In the genomic region with DNA sequence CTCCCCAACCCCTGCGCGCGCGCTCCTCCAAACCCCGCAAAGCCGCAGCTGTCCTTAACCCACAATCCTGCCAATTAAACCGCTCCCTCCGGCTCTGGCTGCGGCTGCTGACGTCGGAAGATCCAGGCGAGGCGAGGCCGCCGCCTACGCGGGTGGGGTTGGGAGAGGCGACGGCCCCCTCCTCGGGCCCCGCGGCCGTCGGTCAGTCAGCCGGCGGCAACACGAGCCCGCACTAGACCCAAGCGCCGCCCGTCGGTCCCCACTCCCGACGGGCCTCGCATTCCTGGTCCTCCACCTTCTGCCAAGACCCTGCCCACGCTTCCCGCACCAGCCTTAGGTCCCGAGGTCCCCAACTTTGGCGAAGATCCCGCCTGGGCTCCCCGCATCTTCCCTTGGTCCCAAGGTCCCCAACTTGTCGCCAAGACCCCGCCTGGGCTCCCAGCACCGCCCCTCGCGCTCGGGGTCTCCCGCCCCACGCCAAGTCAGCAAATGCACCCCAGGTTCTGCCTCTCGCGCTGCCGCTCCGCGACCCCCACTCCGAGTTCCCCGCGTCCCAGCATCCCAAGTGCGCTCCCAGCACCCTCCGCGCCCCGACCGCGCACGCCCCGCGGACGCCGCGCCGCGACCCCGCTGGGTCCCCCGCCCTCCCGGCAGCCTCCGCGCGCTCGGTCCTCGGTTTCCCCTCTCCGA, we compare ENCODE assay signal across 10 cellular contexts.
DNase-seq lines count a peak whose midpoint lies in the region; ATAC-seq, FAIRE-seq and TF ChIP-seq lines count a peak whose summit lies in the region.
"Had no signal": no experiment of that assay in that cellular context is flagged by ENCODE, and none has a peak within 500 bp of the region (broad histone marks: within the 10 kb centered on the region; RNA-seq: fewer than 3 reads in every experiment).

No MANE protein-coding gene starts in this region.

- no peaks in the 10 kb centered on the region for H3K9me1 ChIP-seq in endothelial cell of umbilical vein (replicated peaks; ENCODE audit: control insufficient read depth, extremely low read depth, insufficient read depth, low read length)

- no peaks in the 10 kb centered on the region for H3K79me2 ChIP-seq in endothelial cell of umbilical vein (ENCODE audit: control insufficient read depth, insufficient read depth, low read length)

- H2AFZ ChIP-seq in endothelial cell of umbilical vein (ENCODE audit: low read depth, low read length) = no peak overlapping the region

- H3K4me3 ChIP-seq in endothelial cell of umbilical vein (replicated peaks in 1 of 3; ENCODE audit: insufficient read depth in 1 of 3, low read depth in 1 of 3, low read length in 3 of 3) (no peak overlapping the region), mucosa of rectum (ENCODE audit: low read length in 2 of 2) (peak overlapping the region; percentile 13 to 49), vagina (peak overlapping the region; percentile 3 to 33)

- H3K9me3 ChIP-seq in endothelial cell of umbilical vein (replicated peaks; ENCODE audit: control insufficient read depth, insufficient read depth, low read length) (no peaks in the 10 kb centered on the region), mucosa of rectum (ENCODE audit: control insufficient read depth in 2 of 2, low read length in 2 of 2) (no peaks in the 10 kb centered on the region), vagina (no peaks in the 10 kb centered on the region)
- H3K9me3 ChIP-seq: ascending aorta had no signal

- CTCF ChIA-PET in endothelial cell of umbilical vein (lab: Charles Lee) = interaction anchor here (3.1 kb wide), 1 partner anchor 11 kb away, joined by 11 read pairs; no protein-coding TSS in a partner anchor

- TF ChIP-seq POLR2A in endothelial cell of umbilical vein (IDR thresholded peaks at IDR 0.05; ENCODE audit: low read depth, low read length) (no peak), vagina (IDR thresholded peaks at IDR 0.05) (no peak)

- POLR2A ChIA-PET in endothelial cell of umbilical vein (lab: Charles Lee) = no interaction called here

- no peaks in the 10 kb centered on the region for H3K9me3 Mint-ChIP-seq in activated T-helper 1 cell treated with anti-CD3 and anti-CD28 coated beads, Interleukin-12 subunit alpha, Interleukin-12 subunit beta, Interleukin-2, Interleukin-4 antibody, amounts not matched to agents 30 ng/mL and 10 ng/mL and 1 ng/mL, durations not matched to agents 14 hours and 24 hours and 36 hours
- H3K9me3 Mint-ChIP-seq: stimulated activated effector memory CD8-positive, alpha-beta T cell treated with anti-CD3 and anti-CD28 coated beads, Interleukin-12 subunit alpha, Interleukin-12 subunit beta, amount 100 ng/mL, for 72 hours had no signal

- H4K20me1 ChIP-seq in endothelial cell of umbilical vein (replicated peaks; ENCODE audit: control insufficient read depth, extremely low read depth, insufficient read depth, low read length) = no peaks in the 10 kb centered on the region

- dilution Hi-C loops in endothelial cell of umbilical vein (cut with MboI; ENCODE audit: extremely low pct_ligation_motif_present, low sequenced_read_pairs) = no loop called here

- TF ChIP-seq CTCF in endothelial cell of umbilical vein (IDR thresholded peaks at IDR 0.05; ENCODE audit: extremely low read depth in 1 of 2, insufficient read depth in 1 of 2, low read depth in 1 of 2, low read length in 2 of 2) (no peak), vagina (IDR thresholded peaks at IDR 0.05) (no peak)

- intact Hi-C loops in Right ventricle myocardium superior (cut with DNase I) = no loop called here
- intact Hi-C loops in cardiac septum (cut with DNase I) = no loop called here
- intact Hi-C loops in endothelial cell of umbilical vein (cut with micrococcal nuclease) = no loop called here
- intact Hi-C loops in vagina (cut with DNase I) = loop anchor here (10.0 kb wide), 1 partner anchor 129 kb away; no protein-coding TSS in a partner anchor
- intact Hi-C loops in activated T-helper 1 cell treated with anti-CD3 and anti-CD28 coated beads, Interleukin-12 subunit alpha, Interleukin-12 subunit beta, Interleukin-2, Interleukin-4 antibody, amounts not matched to agents 30 ng/mL and 10 ng/mL and 1 ng/mL, durations not matched to agents 14 hours and 24 hours and 36 hours (cut with micrococcal nuclease) = no loop called here

- BruUV-seq in endothelial cell of umbilical vein (replicated peaks; lab: Mats Ljungman, UMichigan) = no TSS peak

- H3K4me1 ChIP-seq in endothelial cell of umbilical vein (ENCODE audit: control insufficient read depth, extremely low read depth, insufficient read depth, low read length) (no peaks in the 10 kb centered on the region), mucosa of rectum (ENCODE audit: control insufficient read depth in 2 of 2, insufficient read depth in 2 of 2, low read length in 2 of 2) (peaks cover 10 to 14% of the 10 kb centered on the region in 2 donors), vagina (peaks cover 16% of the 10 kb centered on the region)
- H3K4me1 ChIP-seq: ascending aorta had no signal

- DNase-seq in Right ventricle myocardium superior (no peak), cardiac septum (ENCODE audit: low spot score) (no peak), endothelial cell of umbilical vein (ENCODE audit: low read depth, low spot score) (no peak), vagina (ENCODE audit: extremely low spot score in 2 of 2) (no peak), HUDEP-2 (lab: John Stamatoyannopoulos, UW; ENCODE audit: unreplicated experiment in 76 of 76) (no peak)
- no peak for DNase-seq in activated T-helper 1 cell treated with anti-CD3 and anti-CD28 coated beads, Interleukin-12 subunit alpha, Interleukin-12 subunit beta, Interleukin-2, Interleukin-4 antibody, amounts not matched to agents 30 ng/mL and 10 ng/mL and 1 ng/mL, durations not matched to agents 14 hours and 24 hours and 36 hours (ENCODE audit: low spot score)

- H3K27me3 ChIP-seq in endothelial cell of umbilical vein (ENCODE audit: control insufficient read depth in 2 of 2, insufficient read depth in 2 of 2, low read length in 2 of 2) (peaks cover 30 to 31% of the 10 kb centered on the region in 2 experiments), mucosa of rectum (ENCODE audit: control insufficient read depth in 2 of 2, insufficient read depth in 2 of 2, low read length in 2 of 2) (peaks cover 22 to 34% of the 10 kb centered on the region in 2 donors), vagina (no peaks in the 10 kb centered on the region)
- H3K27me3 ChIP-seq: ascending aorta had no signal

- peaks cover 49% of the 10 kb centered on the region for H3K27me3 Mint-ChIP-seq in activated T-helper 1 cell treated with anti-CD3 and anti-CD28 coated beads, Interleukin-12 subunit alpha, Interleukin-12 subunit beta, Interleukin-2, Interleukin-4 antibody, amounts not matched to agents 30 ng/mL and 10 ng/mL and 1 ng/mL, durations not matched to agents 14 hours and 24 hours and 36 hours (ENCODE audit: insufficient read depth)

- H3K36me3 ChIP-seq in endothelial cell of umbilical vein (ENCODE audit: control insufficient read depth in 2 of 2, extremely low read depth in 1 of 2, insufficient read depth in 2 of 2, low read length in 2 of 2) (no peaks in the 10 kb centered on the region), mucosa of rectum (ENCODE audit: control insufficient read depth in 2 of 2, insufficient read depth in 2 of 2, low read length in 2 of 2) (no peaks in the 10 kb centered on the region), vagina (no peaks in the 10 kb centered on the region)
- H3K36me3 ChIP-seq: ascending aorta had no signal

- H3K9ac ChIP-seq in endothelial cell of umbilical vein (replicated peaks; ENCODE audit: extremely low read depth, insufficient read depth, low read length) (no peak overlapping the region), mucosa of rectum (ENCODE audit: low read depth in 1 of 2, low read length in 2 of 2) (peak overlapping the region in 1 of 2 donors; percentile 47)

- H3K4me2 ChIP-seq in endothelial cell of umbilical vein (ENCODE audit: insufficient read depth, low read length) = no peak overlapping the region

- peak; percentile 32 for ATAC-seq in Right ventricle myocardium superior (ENCODE audit: poor library complexity)
- no peak for ATAC-seq in HG02678 (IDR thresholded peaks at IDR 0.05; ENCODE audit: unreplicated experiment)
- ATAC-seq: stimulated activated effector memory CD8-positive, alpha-beta T cell treated with anti-CD3 and anti-CD28 coated beads, Interleukin-12 subunit alpha, Interleukin-12 subunit beta, amount 100 ng/mL, for 72 hours had no signal

- H3K27ac ChIP-seq in endothelial cell of umbilical vein (ENCODE audit: insufficient read depth, low read depth, low read length) (no peak overlapping the region), mucosa of rectum (ENCODE audit: low read depth in 2 of 2, low read length in 2 of 2) (no peak overlapping the region), vagina (no peak overlapping the region)
- H3K27ac ChIP-seq: ascending aorta had no signal

- H3K36me3 Mint-ChIP-seq in activated T-helper 1 cell treated with anti-CD3 and anti-CD28 coated beads, Interleukin-12 subunit alpha, Interleukin-12 subunit beta, Interleukin-2, Interleukin-4 antibody, amounts not matched to agents 30 ng/mL and 10 ng/mL and 1 ng/mL, durations not matched to agents 14 hours and 24 hours and 36 hours (ENCODE audit: low read depth) = no peaks in the 10 kb centered on the region
- H3K36me3 Mint-ChIP-seq: stimulated activated effector memory CD8-positive, alpha-beta T cell treated with anti-CD3 and anti-CD28 coated beads, Interleukin-12 subunit alpha, Interleukin-12 subunit beta, amount 100 ng/mL, for 72 hours had no signal

- H3K4me3 Mint-ChIP-seq in activated T-helper 1 cell treated with anti-CD3 and anti-CD28 coated beads, Interleukin-12 subunit alpha, Interleukin-12 subunit beta, Interleukin-2, Interleukin-4 antibody, amounts not matched to agents 30 ng/mL and 10 ng/mL and 1 ng/mL, durations not matched to agents 14 hours and 24 hours and 36 hours = no peak overlapping the region
- H3K4me3 Mint-ChIP-seq: stimulated activated effector memory CD8-positive, alpha-beta T cell treated with anti-CD3 and anti-CD28 coated beads, Interleukin-12 subunit alpha, Interleukin-12 subunit beta, amount 100 ng/mL, for 72 hours had no signal

- no peak for FAIRE-seq in endothelial cell of umbilical vein (lab: Jason Lieb, UNC)

- no peak overlapping the region for H3K27ac Mint-ChIP-seq in activated T-helper 1 cell treated with anti-CD3 and anti-CD28 coated beads, Interleukin-12 subunit alpha, Interleukin-12 subunit beta, Interleukin-2, Interleukin-4 antibody, amounts not matched to agents 30 ng/mL and 10 ng/mL and 1 ng/mL, durations not matched to agents 14 hours and 24 hours and 36 hours
- H3K27ac Mint-ChIP-seq: stimulated activated effector memory CD8-positive, alpha-beta T cell treated with anti-CD3 and anti-CD28 coated beads, Interleukin-12 subunit alpha, Interleukin-12 subunit beta, amount 100 ng/mL, for 72 hours had no signal

- H3K4me1 Mint-ChIP-seq in activated T-helper 1 cell treated with anti-CD3 and anti-CD28 coated beads, Interleukin-12 subunit alpha, Interleukin-12 subunit beta, Interleukin-2, Interleukin-4 antibody, amounts not matched to agents 30 ng/mL and 10 ng/mL and 1 ng/mL, durations not matched to agents 14 hours and 24 hours and 36 hours (ENCODE audit: low read depth) = no peaks in the 10 kb centered on the region

TF ChIP-seq in endothelial cell of umbilical vein, 7 proteins besides CTCF, POLR2A, EP300 and RAD21:
- no peak for TF ChIP-seq MYC (IDR thresholded peaks at IDR 0.05; ENCODE audit: low read depth, low read length)
- TF ChIP-seq EZH2 (IDR thresholded peaks at IDR 0.05; ENCODE audit: borderline replicate concordance, low read depth, low read length, severe bottlenecking) = peak; percentile 82

Comparison
In these comparisons a context has a peak if more than half of its experiments do, and no peak if none do; other contexts are left out.
1. H3K4me3 ChIP-seq: peak in mucosa of rectum (2 of 2) and vagina (2 of 2); none in endothelial cell of umbilical vein (0 of 3).